In genomic region chr11:74749965-74750296, GRCh38 we compare ENCODE assay signal across 8 cellular contexts. TPM values are rescaled to one million over a fixed set of nuclear protein-coding genes. Genes with fewer than 3 reads are reported as not detected.
A peak's percentile ranks its signal among the peaks of the same experiment; 100 is the strongest.
DNase-seq lines count a peak whose midpoint lies in the region; ATAC-seq and TF ChIP-seq lines count a peak whose summit lies in the region.

No MANE protein-coding gene starts in this region.

- H3K23ac ChIP-seq in mesendoderm (ENCODE audit: low read length) = no peak overlapping the region

- no peak for TF ChIP-seq CTCF in brain (conservative IDR thresholded peaks at IDR 0.05)

- no peaks in the 10 kb centered on the region for H3K27me3 Mint-ChIP-seq in stimulated activated naive CD8-positive, alpha-beta T cell treated with anti-CD3 and anti-CD28 coated beads, Interleukin-15, Interleukin-2, amounts not matched to agents 100 ng/mL and 50 ng/mL, for 24 hours
- H3K27me3 Mint-ChIP-seq in brain = peaks cover 7% of the 10 kb centered on the region

- H3K9me3 Mint-ChIP-seq in stimulated activated naive CD8-positive, alpha-beta T cell treated with anti-CD3 and anti-CD28 coated beads, Interleukin-15, Interleukin-2, amounts not matched to agents 100 ng/mL and 50 ng/mL, for 24 hours = no peaks in the 10 kb centered on the region
- peaks cover 0 to 8% (median 0%) of the 10 kb centered on the region in 5 experiments for H3K9me3 Mint-ChIP-seq in brain

- no peak overlapping the region for H2BK15ac ChIP-seq in mesendoderm (replicated peaks; ENCODE audit: low read depth)

- H3K18ac ChIP-seq in mesendoderm (ENCODE audit: low read length) = no peak overlapping the region

- H3K4me2 ChIP-seq in mesendoderm (ENCODE audit: low read length) = peak overlapping the region; percentile 99

- H3K27me3 ChIP-seq in mesendoderm (ENCODE audit: insufficient read depth, low read length, poor library complexity) = no peaks in the 10 kb centered on the region
- no peaks in the 10 kb centered on the region for H3K27me3 ChIP-seq in aorta (ENCODE audit: control insufficient read depth in 1 of 2, insufficient read depth in 2 of 2, low read length in 1 of 2)

- peaks cover 9% of the 10 kb centered on the region for H3K4me1 ChIP-seq in mesendoderm (ENCODE audit: control insufficient read depth, low read depth, low read length)
- no peaks in the 10 kb centered on the region for H3K4me1 ChIP-seq in aorta (ENCODE audit: control insufficient read depth in 1 of 2, insufficient read depth in 2 of 2, low read length in 2 of 2)

- H4K8ac ChIP-seq in mesendoderm (ENCODE audit: low read depth, low read length) = no peak overlapping the region

- intact Hi-C loops in aorta (cut with DNase I) = loop anchor here in 1 of 2 donors (5.0 to 10.0 kb wide), 2 partner anchors 158 to 495 kb away; partner anchors contain the start of gene POLD3

- no peak for DNase-seq in stimulated activated naive CD8-positive, alpha-beta T cell treated with anti-CD3 and anti-CD28 coated beads, Interleukin-15, Interleukin-2, amounts not matched to agents 100 U/mL and 50 U/mL, for 24 hours
- no peak for DNase-seq in mesendoderm
- no peak for DNase-seq in aorta
- no peak for DNase-seq in globus pallidus (ENCODE audit: low spot score)
- no peak for DNase-seq in AG20443 (ENCODE audit: low spot score)

- peaks cover 15% of the 10 kb centered on the region for H3K79me2 ChIP-seq in mesendoderm (ENCODE audit: control insufficient read depth, insufficient read depth, low read length)

- no peak for ATAC-seq in stimulated activated naive CD8-positive, alpha-beta T cell treated with anti-CD3 and anti-CD28 coated beads, Interleukin-15, Interleukin-2, amounts not matched to agents 100 U/mL and 50 U/mL, for 24 hours
- ATAC-seq in aorta (ENCODE audit: low FRiP score) = no peak
- ATAC-seq in HG02678 (IDR thresholded peaks at IDR 0.05; ENCODE audit: unreplicated experiment) = no peak

- H4K5ac ChIP-seq in mesendoderm (ENCODE audit: low read length) = no peak overlapping the region

- no peak overlapping the region for H3K4ac ChIP-seq in mesendoderm (ENCODE audit: low read depth, low read length)

- H3K4me3 ChIP-seq in mesendoderm (ENCODE audit: low read length) (peak overlapping the region; percentile 37), aorta (ENCODE audit: low read length in 2 of 2) (peak overlapping the region; percentile 91 to 94)

- WGBS in mesendoderm (ENCODE audit: extremely low coverage, insufficient coverage, low lambda C conversion rate) = no CpG with 5 or more reads among the region's 2 CpGs
- 0 to 3% methylated on average over 2 of the region's 2 CpGs for WGBS in aorta, 2 donors

- peaks cover 11% of the 10 kb centered on the region for H3K79me1 ChIP-seq in mesendoderm (ENCODE audit: low read length)

- peaks cover 42% of the 10 kb centered on the region for H3K4me1 Mint-ChIP-seq in stimulated activated naive CD8-positive, alpha-beta T cell treated with anti-CD3 and anti-CD28 coated beads, Interleukin-15, Interleukin-2, amounts not matched to agents 100 ng/mL and 50 ng/mL, for 24 hours (ENCODE audit: low read depth)
- peaks cover 55% of the 10 kb centered on the region for H3K4me1 Mint-ChIP-seq in brain

- H3K27ac Mint-ChIP-seq in stimulated activated naive CD8-positive, alpha-beta T cell treated with anti-CD3 and anti-CD28 coated beads, Interleukin-15, Interleukin-2, amounts not matched to agents 100 ng/mL and 50 ng/mL, for 24 hours = peak overlapping the region; percentile 98
- peak overlapping the region; percentile 82 to 95 (median 93) for H3K27ac Mint-ChIP-seq in brain

- peak overlapping the region; percentile 81 for H3K56ac ChIP-seq in mesendoderm (ENCODE audit: low read length)

- peak overlapping the region; percentile 98 for H3K4me3 Mint-ChIP-seq in stimulated activated naive CD8-positive, alpha-beta T cell treated with anti-CD3 and anti-CD28 coated beads, Interleukin-15, Interleukin-2, amounts not matched to agents 100 ng/mL and 50 ng/mL, for 24 hours
- H3K4me3 Mint-ChIP-seq in brain = peak overlapping the region; percentile 90 to 98 (median 95)

- H3K27ac ChIP-seq in mesendoderm (ENCODE audit: low read depth, low read length) (no peak overlapping the region), aorta (ENCODE audit: low read depth in 1 of 2, low read length in 2 of 2) (no peak overlapping the region)

- no peak overlapping the region for H2BK5ac ChIP-seq in mesendoderm (ENCODE audit: low read length)

- H2AK5ac ChIP-seq in mesendoderm (ENCODE audit: low read length) = no peak overlapping the region

- no peaks in the 10 kb centered on the region for H3K9me3 ChIP-seq in aorta (ENCODE audit: control insufficient read depth, low read length)

- peak overlapping the region; percentile 68 for H3K9ac ChIP-seq in mesendoderm (ENCODE audit: low read length)

- H2BK120ac ChIP-seq in mesendoderm (ENCODE audit: low read depth, low read length) = no peak overlapping the region

- peaks cover 14% of the 10 kb centered on the region for H3K36me3 Mint-ChIP-seq in stimulated activated naive CD8-positive, alpha-beta T cell treated with anti-CD3 and anti-CD28 coated beads, Interleukin-15, Interleukin-2, amounts not matched to agents 100 ng/mL and 50 ng/mL, for 24 hours (ENCODE audit: low read depth)
- peaks cover 23% of the 10 kb centered on the region for H3K36me3 Mint-ChIP-seq in brain

- H3K36me3 ChIP-seq in mesendoderm (ENCODE audit: control insufficient read depth, insufficient read depth, low read length) (no peaks in the 10 kb centered on the region), aorta (ENCODE audit: control insufficient read depth in 1 of 2, insufficient read depth in 2 of 2, low read length in 1 of 2) (no peaks in the 10 kb centered on the region)

RNA-seq across cellular contexts. Expression of gene RNF169, which starts 1.3 kb away (rescaled TPM):
- polyA plus RNA-seq in brain (ENCODE audit: insufficient read depth, low read depth, low replicate concordance) (4.7 TPM), aorta (1 to 10 TPM; 2.6 to 6.5 TPM)
- 3.8 TPM for polyA plus RNA-seq in mesendoderm (2013, experiment 1 of 2)
- 3.8 TPM for polyA plus RNA-seq in mesendoderm (2013, experiment 2 of 2)
- 10 to 100 TPM; 19.8 to 23.6 TPM for total RNA-seq in aorta

RNA-seq across cellular contexts. Expression of gene CHRDL2, which starts 18.7 kb away (rescaled TPM):
- 0.76 TPM for polyA plus RNA-seq in brain (ENCODE audit: insufficient read depth, low read depth, low replicate concordance)
- polyA plus RNA-seq in mesendoderm (2013, experiment 1 of 2) = 0.37 TPM
- 0.39 TPM for polyA plus RNA-seq in mesendoderm (2013, experiment 2 of 2)
- total RNA-seq in aorta = 10 to 100 TPM in 1 of 2 donors, 1 to 10 TPM in 1; 4.1 to 14.5 TPM
- polyA plus RNA-seq in aorta = under 1 TPM in 1 of 2 donors, not detected in 1; 0.23 TPM
